In genomic region chr1:158107926-158108325, GRCh38 we compare ENCODE assay signal across 1 cellular context.
TF ChIP-seq lines count a peak whose summit lies in the region.

No MANE protein-coding gene starts in this region.

TF ChIP-seq in GM23338, 12 proteins besides CTCF, POLR2A, EP300 and RAD21 (continued from another document):
- no peak for TF ChIP-seq REST (IDR thresholded peaks at IDR 0.05; ENCODE audit: unreplicated experiment)
- no peak for TF ChIP-seq ZNF331 (CRISPR knock-in tag; IDR thresholded peaks at IDR 0.05; ENCODE audit: low read depth)
- no peak for TF ChIP-seq NANOG (IDR thresholded peaks at IDR 0.05; ENCODE audit: borderline replicate concordance)
- TF ChIP-seq EZH2 (IDR thresholded peaks at IDR 0.05; ENCODE audit: low read depth, unreplicated experiment), result no peak
